In genomic region chr22:35839811-35840739, GRCh38 we compare ENCODE assay signal across 8 cellular contexts.
A peak's percentile ranks its signal among the peaks of the same experiment; 100 is the strongest.
DNase-seq lines count a peak whose midpoint lies in the region; ATAC-seq and TF ChIP-seq lines count a peak whose summit lies in the region.

No MANE protein-coding gene starts in this region.

- H3K4me2 ChIP-seq in MM.1S (ENCODE audit: low read depth, low read length) (peak overlapping the region; percentile 86), mesenchymal stem cell (ENCODE audit: low read length, poor library complexity, severe bottlenecking) (peak overlapping the region; percentile 89)

- H3K27ac Mint-ChIP-seq in Calu3 (ENCODE audit: unreplicated experiment) (peak overlapping the region; percentile 74), type B pancreatic cell (peak overlapping the region; percentile 93)

- H3K9me3 ChIP-seq in MM.1S (replicated peaks; ENCODE audit: insufficient read depth, low read length) (no peaks in the 10 kb centered on the region), RWPE2 (ENCODE audit: severe bottlenecking) (no peaks in the 10 kb centered on the region), mesenchymal stem cell (ENCODE audit: control insufficient read depth, low read length) (no peaks in the 10 kb centered on the region)

- H2BK12ac ChIP-seq in mesenchymal stem cell (ENCODE audit: low read length in 2 of 2), result no peak overlapping the region

- H3K36me3 Mint-ChIP-seq in Calu3 (ENCODE audit: insufficient read depth, unreplicated experiment) (peaks cover 27% of the 10 kb centered on the region), type B pancreatic cell (no peaks in the 10 kb centered on the region)

- peak; percentile 80 for ATAC-seq in RWPE2 (ENCODE audit: low read depth)
- no peak for ATAC-seq in GM19463 (IDR thresholded peaks at IDR 0.05; ENCODE audit: unreplicated experiment)

- H3K9ac ChIP-seq in MM.1S (ENCODE audit: low read length) (peak overlapping the region; percentile 54; the same call in 1 of the 2 replicates), mesenchymal stem cell (ENCODE audit: low read length) (peak overlapping the region; percentile 93)

- BruUV-seq in Calu3 (replicated peaks; lab: Mats Ljungman, UMichigan), result no TSS peak

- no peak overlapping the region for H4K8ac ChIP-seq in mesenchymal stem cell (ENCODE audit: low read length)

- peak overlapping the region; percentile 87 for H2AK5ac ChIP-seq in mesenchymal stem cell (ENCODE audit: low read length, severe bottlenecking)

- H3K14ac ChIP-seq in mesenchymal stem cell (ENCODE audit: low read length in 2 of 2), result no peak overlapping the region

- DNase-seq in Calu3 (peak; percentile 84), MM.1S (peak; percentile 79), RWPE2 (ENCODE audit: low spot score) (peak; percentile 94), epithelial cell of esophagus (ENCODE audit: low read depth) (peak; percentile 98), mesenchymal stem cell (peak; percentile 98), type B pancreatic cell (ENCODE audit: extremely low spot score, unreplicated experiment) (peak; percentile 76), NOMO-1 (lab: John Stamatoyannopoulos, UW; ENCODE audit: unreplicated experiment in 2 of 2) (no peak)

- peaks cover 44% of the 10 kb centered on the region for H3K79me2 ChIP-seq in MM.1S (ENCODE audit: low read length)

- H3K27me3 ChIP-seq in MM.1S (replicated peaks; ENCODE audit: insufficient read depth, low read length) (no peaks in the 10 kb centered on the region), RWPE2 (ENCODE audit: insufficient read depth, poor library complexity, severe bottlenecking) (no peaks in the 10 kb centered on the region), mesenchymal stem cell (ENCODE audit: control insufficient read depth in 1 of 2, insufficient read depth in 1 of 2, low read length in 2 of 2) (no peaks in the 10 kb centered on the region)

- H4K91ac ChIP-seq in mesenchymal stem cell (ENCODE audit: low read length), result no peak overlapping the region

- CTCF ChIA-PET in Calu3 (lab: Charles Lee), result interaction anchor here (0.6 to 1.2 kb wide), 5 partner anchors 20 to 90 kb away, joined by 3 to 5 read pairs (median 3); no protein-coding TSS in a partner anchor

- H3K9me2 ChIP-seq in MM.1S (replicated peaks; ENCODE audit: insufficient read depth, low read length), result no peaks in the 10 kb centered on the region

- H3F3A ChIP-seq in MM.1S (ENCODE audit: insufficient read depth, low read length), result peaks cover 21% of the 10 kb centered on the region

- peak overlapping the region in 1 of 2 experiments; percentile 75 for H3K18ac ChIP-seq in mesenchymal stem cell (ENCODE audit: low read depth in 1 of 2, low read length in 2 of 2)

- H3K27me3 Mint-ChIP-seq in Calu3 (ENCODE audit: unreplicated experiment), result no peaks in the 10 kb centered on the region
- no peaks in the 10 kb centered on the region for H3K27me3 Mint-ChIP-seq in type B pancreatic cell

- H3K4ac ChIP-seq in mesenchymal stem cell (ENCODE audit: low read depth in 1 of 2, low read length in 2 of 2), result peak overlapping the region in 1 of 2 experiments; percentile 67

- H3K9me3 Mint-ChIP-seq in Calu3 (ENCODE audit: low read depth, unreplicated experiment) (no peaks in the 10 kb centered on the region), type B pancreatic cell (no peaks in the 10 kb centered on the region)

- H2BK15ac ChIP-seq in mesenchymal stem cell (ENCODE audit: low read depth, poor library complexity, severe bottlenecking), result no peak overlapping the region

- H3K4me1 Mint-ChIP-seq in Calu3 (ENCODE audit: low read depth, unreplicated experiment), result peaks cover 55% of the 10 kb centered on the region
- peaks cover 67% of the 10 kb centered on the region for H3K4me1 Mint-ChIP-seq in type B pancreatic cell (ENCODE audit: unreplicated experiment)

- TF ChIP-seq CTCF in Calu3 (IDR thresholded peaks at IDR 0.05; ENCODE audit: unreplicated experiment), result no peak
- TF ChIP-seq CTCF in MM.1S (IDR thresholded peaks at IDR 0.05; ENCODE audit: low read length), result no peak
- TF ChIP-seq CTCF in RWPE2 (IDR thresholded peaks at IDR 0.05; ENCODE audit: poor library complexity, severe bottlenecking), result no peak
- TF ChIP-seq CTCF in epithelial cell of esophagus (IDR thresholded peaks at IDR 0.05; ENCODE audit: insufficient read depth, low read depth, low read length, missing control alignments), result no peak
- no peak for TF ChIP-seq CTCF in type B pancreatic cell (conservative IDR thresholded peaks at IDR 0.05)

- H3K4me3 ChIP-seq in MM.1S (ENCODE audit: low read length) (peak overlapping the region; percentile 76), RWPE2 (ENCODE audit: severe bottlenecking) (peak overlapping the region; percentile 48), epithelial cell of esophagus (ENCODE audit: low read length) (peak overlapping the region; percentile 71), mesenchymal stem cell (ENCODE audit: insufficient read depth in 1 of 2, low read depth in 1 of 2, low read length in 2 of 2) (peak overlapping the region in 1 of 2 experiments; percentile 86)

- H3K27ac ChIP-seq in MM.1S (ENCODE audit: low read length) (peak overlapping the region; percentile 45; the same call in 1 of the 2 replicates), RWPE2 (ENCODE audit: poor library complexity, severe bottlenecking) (peak overlapping the region; percentile 97), mesenchymal stem cell (ENCODE audit: low read length, poor library complexity, severe bottlenecking) (peak overlapping the region; percentile 93)

- peaks cover 40% of the 10 kb centered on the region for H3K4me1 ChIP-seq in MM.1S (ENCODE audit: low read length)
- peaks cover 21% of the 10 kb centered on the region for H3K4me1 ChIP-seq in RWPE2 (ENCODE audit: insufficient read depth, poor library complexity, severe bottlenecking)
- H3K4me1 ChIP-seq in mesenchymal stem cell (ENCODE audit: control insufficient read depth, insufficient read depth, low read depth, low read length), result peaks cover 5% of the 10 kb centered on the region

- no peak overlapping the region for H3K23ac ChIP-seq in mesenchymal stem cell (ENCODE audit: low read length in 2 of 2)

- H2BK120ac ChIP-seq in mesenchymal stem cell (ENCODE audit: low read depth, low read length), result no peak overlapping the region

- H2BK5ac ChIP-seq in mesenchymal stem cell (ENCODE audit: low read depth, low read length, poor library complexity, severe bottlenecking), result peak overlapping the region; percentile 57

- H3K4me3 Mint-ChIP-seq in Calu3 (ENCODE audit: low read depth, unreplicated experiment), result peak overlapping the region; percentile 87
- H3K4me3 Mint-ChIP-seq in type B pancreatic cell, result peak overlapping the region; percentile 96

- WGBS in mesenchymal stem cell, result 0% methylated on average over 3 of the region's 14 CpGs

- H3K36me3 ChIP-seq in MM.1S (replicated peaks; ENCODE audit: insufficient read depth, low read length), result no peaks in the 10 kb centered on the region
- H3K36me3 ChIP-seq in RWPE2 (ENCODE audit: low read depth), result peaks cover 4% of the 10 kb centered on the region; the same call in 1 of the 2 replicates
- no peaks in the 10 kb centered on the region for H3K36me3 ChIP-seq in mesenchymal stem cell (ENCODE audit: control insufficient read depth in 1 of 2, insufficient read depth in 2 of 2, low read depth in 1 of 2, low read length in 2 of 2)

- H4K20me1 ChIP-seq in MM.1S (ENCODE audit: insufficient read depth, low read length), result no peaks in the 10 kb centered on the region

- H3K79me1 ChIP-seq in mesenchymal stem cell (replicated peaks; ENCODE audit: low read length, poor library complexity, severe bottlenecking), result peaks cover 11% of the 10 kb centered on the region

- H2AFZ ChIP-seq in MM.1S (ENCODE audit: low read length), result peak overlapping the region; percentile 60
- no peak overlapping the region for H2AFZ ChIP-seq in mesenchymal stem cell (ENCODE audit: low read depth, low read length)

- intact Hi-C loops in Calu3 (cut with micrococcal nuclease; ENCODE audit: unreplicated experiment), result loop anchor here (2.0 to 5.0 kb wide), 4 partner anchors 63 to 282 kb away; no protein-coding TSS in a partner anchor

Comparison
In these comparisons a context has a peak if more than half of its experiments do, and no peak if none do; other contexts are left out.
1. DNase-seq: peak in Calu3 (single experiment), MM.1S (single experiment), RWPE2 (single experiment), epithelial cell of esophagus (single experiment), mesenchymal stem cell (single experiment) and type B pancreatic cell (single experiment); none in NOMO-1 (0 of 2).
2. H3K27ac ChIP-seq: peak in every context shown above with its lines; median percentile 97 in RWPE2; 93 in mesenchymal stem cell; 45 in MM.1S.